Comparison of ENCODE assay signal across 8 cellular contexts in the genomic region with DNA sequence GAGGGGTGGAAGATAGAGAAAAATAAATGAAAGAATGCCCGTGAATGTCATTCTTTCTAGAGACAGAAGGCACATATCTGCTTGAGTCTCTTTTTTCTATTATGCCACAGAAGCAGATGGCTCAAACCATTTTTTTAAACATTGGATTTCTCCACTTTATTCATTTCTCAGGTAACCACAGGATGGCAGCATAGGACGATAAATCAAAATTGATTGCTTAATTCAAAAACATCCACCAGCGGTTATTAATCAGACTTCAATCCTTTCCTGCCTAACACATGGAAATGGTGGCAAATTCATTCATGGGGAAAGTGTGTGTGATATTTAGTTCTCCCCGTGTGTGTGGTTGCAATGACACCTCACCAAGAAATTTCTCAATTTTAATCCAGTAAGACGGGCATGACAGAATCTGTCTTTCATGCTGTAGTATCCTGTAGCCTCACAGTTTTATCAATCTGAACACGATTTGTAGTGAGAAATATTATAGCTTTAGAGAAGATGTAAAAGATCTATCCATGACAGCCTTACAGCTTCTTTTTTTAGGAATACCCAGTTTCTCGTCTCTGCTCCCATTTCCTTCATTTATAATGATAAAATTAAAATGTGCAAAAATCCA.
A peak's percentile ranks its signal among the peaks of the same experiment; 100 is the strongest.
DNase-seq lines count a peak whose midpoint lies in the region; ATAC-seq and TF ChIP-seq lines count a peak whose summit lies in the region.

No MANE protein-coding gene starts in this region.

- peaks cover 9% of the 10 kb centered on the region for H3K4me1 Mint-ChIP-seq in glutamatergic neuron (ENCODE audit: low read depth, unreplicated experiment)

- no peak overlapping the region for H3K27ac Mint-ChIP-seq in glutamatergic neuron (ENCODE audit: unreplicated experiment)

- H3K36me3 Mint-ChIP-seq in glutamatergic neuron (ENCODE audit: unreplicated experiment) = no peaks in the 10 kb centered on the region

- H3K4me3 ChIP-seq in Jurkat, Clone E6-1 (ENCODE audit: low read length) = no peak overlapping the region

- peak; percentile 39 for TF ChIP-seq CTCF in glutamatergic neuron (IDR thresholded peaks at IDR 0.05; ENCODE audit: partially characterized antibody, unreplicated experiment)

- H3K4me3 Mint-ChIP-seq in glutamatergic neuron (ENCODE audit: unreplicated experiment) = no peak overlapping the region

- ATAC-seq in HG03571 (IDR thresholded peaks at IDR 0.05; ENCODE audit: unreplicated experiment) = no peak

- peaks cover 2% of the 10 kb centered on the region for H3K9me3 Mint-ChIP-seq in glutamatergic neuron (ENCODE audit: unreplicated experiment)

- DNase-seq in Ammon's horn (ENCODE audit: low spot score) (peak; percentile 49), RPMI8226 (peak; percentile 42), glutamatergic neuron (no peak), T-helper 1 cell (no peak)
- peak; percentile 25 for DNase-seq in Jurkat, Clone E6-1 (ENCODE audit: low read depth, low spot score)
- DNase-seq in activated CD4-positive, CD25-positive, alpha-beta regulatory T cell treated with anti-CD3 and anti-CD28 coated beads, Interleukin-2, amount 50 U/mL, for 72 hours = no peak
- DNase-seq in effector CD8-positive, alpha-beta T cell (lab: John Stamatoyannopoulos, UW) = no peak

- H3K27me3 Mint-ChIP-seq in glutamatergic neuron (ENCODE audit: unreplicated experiment) = peaks cover 2% of the 10 kb centered on the region

Comparison
In these comparisons a context has a peak if more than half of its experiments do, and no peak if none do; other contexts are left out.
1. DNase-seq: peak in Ammon's horn (single experiment), Jurkat, Clone E6-1 (single experiment) and RPMI8226 (single experiment); none in glutamatergic neuron (single experiment), activated CD4-positive, CD25-positive, alpha-beta regulatory T cell treated with anti-CD3 and anti-CD28 coated beads, Interleukin-2, amount 50 U/mL, for 72 hours (single experiment), effector CD8-positive, alpha-beta T cell (single experiment) and T-helper 1 cell (0 of 5).